ENCODE assay signal across 5 cellular contexts in genomic region chr20:12145956-12146355, GRCh38.
DNase-seq lines count a peak whose midpoint lies in the region; FAIRE-seq and TF ChIP-seq lines count a peak whose summit lies in the region.
"Not testable (repeated sequence)": the region's sequence is repeated elsewhere in the genome, so short reads cannot be mapped to it uniquely, and the experiment has no call there.

No MANE protein-coding gene starts in this region.

- H3K27me3 ChIP-seq in astrocyte (ENCODE audit: insufficient read depth, low read length); mammary epithelial cell (ENCODE audit: insufficient read depth, low read length): not testable (repeated sequence)

- TF ChIP-seq CTCF in astrocyte (IDR thresholded peaks at IDR 0.05; ENCODE audit: insufficient read depth, low read depth, low read length); mammary epithelial cell (conservative IDR thresholded peaks at IDR 0.05 in 1 of 2, IDR thresholded peaks at IDR 0.05 in 1 of 2; ENCODE audit: extremely low read depth in 1 of 2, insufficient read depth in 1 of 2, low read depth in 1 of 2, low read length in 2 of 2): not testable (repeated sequence)

- intact Hi-C loops in mammary epithelial cell (cut with micrococcal nuclease): not testable (repeated sequence)

- not testable (repeated sequence) for BruUV-seq in mammary epithelial cell (replicated peaks; lab: Mats Ljungman, UMichigan)

- H3K79me2 ChIP-seq in astrocyte (ENCODE audit: insufficient read depth, low read length); mammary epithelial cell (ENCODE audit: insufficient read depth, low read length): not testable (repeated sequence)

- CTCF ChIA-PET in mammary epithelial cell (lab: Charles Lee; ENCODE audit: low non-redundant PET): not testable (repeated sequence)

- FAIRE-seq in astrocyte (lab: Jason Lieb, UNC): not testable (repeated sequence)

- not testable (repeated sequence) for H3K4me1 Mint-ChIP-seq in astrocyte (ENCODE audit: low read depth, unreplicated experiment)

- not testable (repeated sequence) for H3K36me3 Mint-ChIP-seq in astrocyte (ENCODE audit: low read depth, unreplicated experiment)

- not testable (repeated sequence) for H3K9me3 Mint-ChIP-seq in astrocyte (ENCODE audit: unreplicated experiment)

- not testable (repeated sequence) for H2AFZ ChIP-seq in astrocyte (ENCODE audit: low read depth, low read length); mammary epithelial cell (ENCODE audit: low read depth, low read length)

- H3K4me2 ChIP-seq in astrocyte (ENCODE audit: low read length); mammary epithelial cell (ENCODE audit: insufficient read depth, low read depth, low read length): not testable (repeated sequence)

- in situ Hi-C loops in mammary epithelial cell (cut with MboI; ENCODE audit: low sequenced_read_pairs in 2 of 2): not testable (repeated sequence)

- H3K4me3 Mint-ChIP-seq in astrocyte (ENCODE audit: unreplicated experiment): not testable (repeated sequence)

- not testable (repeated sequence) for H3K36me3 ChIP-seq in astrocyte (ENCODE audit: insufficient read depth, low read length); mammary epithelial cell (ENCODE audit: insufficient read depth, low read length)

- H3K9ac ChIP-seq in astrocyte (ENCODE audit: low read length); mammary epithelial cell (ENCODE audit: insufficient read depth, low read length): not testable (repeated sequence)

- not testable (repeated sequence) for H4K20me1 ChIP-seq in astrocyte (ENCODE audit: insufficient read depth, low read length); mammary epithelial cell (ENCODE audit: insufficient read depth, low read length)

- not testable (repeated sequence) for H3K4me3 ChIP-seq in astrocyte (ENCODE audit: insufficient read depth, low read depth, low read length); mammary epithelial cell (replicated peaks in 1 of 3; ENCODE audit: insufficient read depth in 1 of 3, low read depth in 2 of 3, low read length in 3 of 3)

- not testable (repeated sequence) for H3K4me1 ChIP-seq in astrocyte (ENCODE audit: insufficient read depth, low read length); mammary epithelial cell (ENCODE audit: insufficient read depth, low read length)

- not testable (repeated sequence) for H3K9me3 ChIP-seq in astrocyte (ENCODE audit: insufficient read depth, low read depth, low read length); mammary epithelial cell (replicated peaks; ENCODE audit: insufficient read depth, low read length)

- dilution Hi-C loops in mammary epithelial cell (cut with HindIII; ENCODE audit: low sequenced_read_pairs): not testable (repeated sequence)

- not testable (repeated sequence) for H3K27ac Mint-ChIP-seq in astrocyte (ENCODE audit: unreplicated experiment)

- WGBS in mammary epithelial cell (ENCODE audit: low coverage, missing lambda C conversion rate): 25% methylated on average over 1 of the region's 1 CpG

- peak; percentile 7 for DNase-seq in GM04503 (ENCODE audit: low read depth)
- peak; percentile 42 for DNase-seq in RPMI7951 (ENCODE audit: low read depth)
- DNase-seq in astrocyte (ENCODE audit: low read depth): peak; percentile 79
- peak; percentile 72 for DNase-seq in astrocyte of the hippocampus (ENCODE audit: low read depth, low spot score)
- DNase-seq in mammary epithelial cell: peak; percentile 27

- not testable (repeated sequence) for H3K27me3 Mint-ChIP-seq in astrocyte (ENCODE audit: low read depth, unreplicated experiment)

- H3K27ac ChIP-seq in astrocyte (ENCODE audit: low read depth, low read length); mammary epithelial cell (ENCODE audit: insufficient read depth, low read depth, low read length): not testable (repeated sequence)

Comparison
In these comparisons a context has a peak if more than half of its experiments do, and no peak if none do; other contexts are left out.
1. DNase-seq: peak in every context shown above with its lines; median percentile 79 in astrocyte; 72 in astrocyte of the hippocampus; 42 in RPMI7951; 27 in mammary epithelial cell; 7 in GM04503.